8 cellular contexts compared by ENCODE assay signal in genomic region chr10:43076876-43077420, GRCh38. TPM values are rescaled to one million over a fixed set of nuclear protein-coding genes. Genes with fewer than 3 reads are reported as not detected.
DNase-seq lines count a peak whose midpoint lies in the region; ATAC-seq and TF ChIP-seq lines count a peak whose summit lies in the region.

Gene RET, plus strand, starts transcription at chr10:43077069. Its CDS starts 190 bp downstream, at chr10:43077259.

- H3K9ac ChIP-seq in skeletal muscle tissue (ENCODE audit: low read depth in 1 of 3, low read length in 3 of 3), result peak within 1 kb of the TSS in 1 of 3 donors; percentile 62

- peak; percentile 12 for DNase-seq in stimulated activated CD4-positive, alpha-beta T cell treated with anti-CD3 and anti-CD28 coated beads, Interleukin-1b, Interleukin-23, amount 100 ng/mL, for 48 hours
- no peak for DNase-seq in stimulated activated CD4-positive, alpha-beta T cell treated with anti-CD3 and anti-CD28 coated beads, Interleukin-12 subunit alpha, Interleukin-12 subunit beta, amount 100 ng/mL, for 4 hours
- DNase-seq in hepatocyte (ENCODE audit: low spot score) (peak; percentile 21), hippocampal formation (lab: John Stamatoyannopoulos, UW) (no peak), NCI-H2107 (lab: John Stamatoyannopoulos, UW) (no peak)

- 2% methylated on average over 35 of the region's 78 CpGs for WGBS in hepatocyte (ENCODE audit: low lambda C conversion rate, missing lambda C conversion rate)

- no peak within 1 kb of the TSS for H3K27ac ChIP-seq in hepatocyte
- H3K27ac ChIP-seq in skeletal muscle tissue (ENCODE audit: low read depth, low read length), result no peak within 1 kb of the TSS

- H3K4me2 ChIP-seq in hepatocyte, result peak within 1 kb of the TSS; percentile 90

- H3K36me3 ChIP-seq in hepatocyte (replicated peaks; ENCODE audit: insufficient read depth, low read depth), result no peaks in the 10 kb centered on the region
- H3K36me3 ChIP-seq in skeletal muscle tissue (ENCODE audit: control insufficient read depth in 3 of 3, insufficient read depth in 3 of 3, low read length in 3 of 3), result no peaks in the 10 kb centered on the region

- no peaks in the 10 kb centered on the region for H3K9me3 Mint-ChIP-seq in activated T-helper 17 cell treated with anti-CD3 and anti-CD28 coated beads, Interleukin-2, amount 50 U/mL, for 72 hours

- no peaks in the 10 kb centered on the region for H3K79me2 ChIP-seq in hepatocyte

- H3K4me1 Mint-ChIP-seq in activated T-helper 17 cell treated with anti-CD3 and anti-CD28 coated beads, Interleukin-2, amount 50 U/mL, for 72 hours, result no peaks in the 10 kb centered on the region

- H3K9me2 ChIP-seq in hepatocyte (replicated peaks; ENCODE audit: insufficient read depth), result no peaks in the 10 kb centered on the region

- H3K4me3 ChIP-seq in hepatocyte, result peak within 1 kb of the TSS; percentile 16
- peak within 1 kb of the TSS; percentile 52 to 65 (median 65) for H3K4me3 ChIP-seq in skeletal muscle tissue (ENCODE audit: low read length in 3 of 3)

- H3K27me3 Mint-ChIP-seq in activated T-helper 17 cell treated with anti-CD3 and anti-CD28 coated beads, Interleukin-2, amount 50 U/mL, for 72 hours, result peaks cover 24% of the 10 kb centered on the region

- H3K27ac Mint-ChIP-seq in activated T-helper 17 cell treated with anti-CD3 and anti-CD28 coated beads, Interleukin-2, amount 50 U/mL, for 72 hours, result no peak within 1 kb of the TSS

- peak; percentile 30 for ATAC-seq in activated T-helper 17 cell treated with anti-CD3 and anti-CD28 coated beads, Interleukin-2, amount 50 U/mL, for 72 hours (replicated peaks)
- ATAC-seq in HG03175 (IDR thresholded peaks at IDR 0.05; ENCODE audit: unreplicated experiment), result no peak

- H3K9me3 ChIP-seq in hepatocyte (ENCODE audit: low read depth) (no peaks in the 10 kb centered on the region), skeletal muscle tissue (ENCODE audit: control insufficient read depth in 3 of 3, low read length in 3 of 3) (no peaks in the 10 kb centered on the region)

- no peak for TF ChIP-seq CTCF in hepatocyte (IDR thresholded peaks at IDR 0.05; ENCODE audit: poor library complexity)

- H3K4me3 Mint-ChIP-seq in activated T-helper 17 cell treated with anti-CD3 and anti-CD28 coated beads, Interleukin-2, amount 50 U/mL, for 72 hours, result peak within 1 kb of the TSS; percentile 44

- H2AFZ ChIP-seq in hepatocyte, result no peak within 1 kb of the TSS

- peaks cover 52% of the 10 kb centered on the region for H3K27me3 ChIP-seq in hepatocyte
- H3K27me3 ChIP-seq in skeletal muscle tissue (ENCODE audit: control insufficient read depth in 3 of 3, insufficient read depth in 3 of 3, low read length in 3 of 3), result peaks cover 61 to 81% (median 61%) of the 10 kb centered on the region in 3 donors

- H4K20me1 ChIP-seq in hepatocyte (ENCODE audit: insufficient read depth, poor library complexity, severe bottlenecking), result no peaks in the 10 kb centered on the region

- H3K4me1 ChIP-seq in hepatocyte (ENCODE audit: insufficient read depth) (no peaks in the 10 kb centered on the region), skeletal muscle tissue (ENCODE audit: control insufficient read depth in 3 of 3, insufficient read depth in 3 of 3, low read length in 3 of 3) (peaks cover 8 to 24% (median 9%) of the 10 kb centered on the region in 3 donors)

- H3K36me3 Mint-ChIP-seq in activated T-helper 17 cell treated with anti-CD3 and anti-CD28 coated beads, Interleukin-2, amount 50 U/mL, for 72 hours (ENCODE audit: low read depth), result no peaks in the 10 kb centered on the region

RNA-seq across cellular contexts. Expression of gene RET, which starts in this region (rescaled TPM):
- total RNA-seq in activated T-helper 17 cell treated with anti-CD3 and anti-CD28 coated beads, Interleukin-2, amount 50 U/mL, for 72 hours, result under 1 TPM in 1 of 2 donors, not detected in 1; 0.24 TPM
- total RNA-seq in hepatocyte (0.44 and 0.50 TPM in 2 replicates), skeletal muscle tissue (1.6 TPM)
- polyA plus RNA-seq in hepatocyte, result not detected in 2 replicates

Comparison
In these comparisons a context has a peak if more than half of its experiments do, and no peak if none do; other contexts are left out.
1. Peak in ATAC-seq in activated T-helper 17 cell treated with anti-CD3 and anti-CD28 coated beads, Interleukin-2, amount 50 U/mL, for 72 hours; RNA of the gene not detected or under 1 TPM.
2. Peak in DNase-seq, H3K4me3 ChIP-seq and H3K4me2 ChIP-seq in hepatocyte; RNA of the gene not detected or under 1 TPM.